9 cellular contexts compared by ENCODE assay signal in the genomic region with DNA sequence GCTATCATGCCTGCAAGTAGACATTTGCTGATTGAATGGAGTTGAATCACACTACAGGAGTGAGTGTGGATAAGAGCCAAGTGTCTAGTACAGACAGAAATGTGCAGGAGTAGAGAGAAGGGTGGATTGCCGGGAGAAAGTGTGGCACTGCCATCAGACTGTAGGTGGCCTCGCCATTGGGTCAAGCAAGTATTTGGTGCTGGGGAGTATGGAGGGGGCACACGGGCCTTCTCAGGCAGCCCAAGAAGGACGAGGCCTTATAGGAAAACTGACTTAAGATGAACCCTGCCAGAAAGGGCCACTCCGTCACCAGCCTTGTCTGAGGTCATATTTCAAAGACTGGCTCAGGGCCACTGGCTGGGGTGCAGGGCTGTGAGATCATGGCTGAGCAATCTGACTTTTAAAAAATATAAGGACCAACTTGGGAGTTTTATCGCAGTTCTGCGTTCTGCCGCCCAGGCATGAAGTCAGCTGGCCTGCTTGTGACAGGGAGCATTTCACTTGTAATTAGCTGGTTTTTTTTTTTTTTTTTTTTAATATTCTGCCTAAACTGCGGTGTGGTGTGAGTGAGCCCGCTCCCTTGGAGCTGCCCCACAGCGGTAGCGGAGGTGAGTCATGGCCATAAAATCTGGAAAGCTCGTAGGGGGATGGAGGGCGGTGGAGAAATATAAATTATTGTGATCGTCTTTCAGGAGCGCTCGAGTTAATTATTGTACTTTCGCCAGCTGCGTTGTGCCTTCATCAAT.
DNase-seq lines count a peak whose midpoint lies in the region; ATAC-seq, FAIRE-seq and TF ChIP-seq lines count a peak whose summit lies in the region.
"Had no signal": no experiment of that assay in that cellular context is flagged by ENCODE, and none has a peak within 500 bp of the region (broad histone marks: within the 10 kb centered on the region; RNA-seq: fewer than 3 reads in every experiment).

No MANE protein-coding gene starts in this region.

- H3K27me3 ChIP-seq in HCT116 (ENCODE audit: insufficient read depth, low read length) (no peaks in the 10 kb centered on the region), skeletal muscle tissue (ENCODE audit: control insufficient read depth in 3 of 3, insufficient read depth in 3 of 3, low read length in 3 of 3) (no peaks in the 10 kb centered on the region), MM.1S (replicated peaks; ENCODE audit: insufficient read depth, low read length) (no peaks in the 10 kb centered on the region)

- FAIRE-seq in GM12892 (lab: Jason Lieb, UNC) = no peak

- intact Hi-C loops in HCT116 (cut with micrococcal nuclease) = loop anchor here (10.0 kb wide), 1 partner anchor 573 kb away; the partner anchor contains the start of gene NUAK1
- intact Hi-C loops in Right ventricle myocardium superior (cut with DNase I) = no loop called here

- H3K9ac ChIP-seq in HCT116 (ENCODE audit: low read length) = peak overlapping the region; percentile 44
- peak overlapping the region in 2 of 3 donors; percentile 44 to 73 for H3K9ac ChIP-seq in skeletal muscle tissue (ENCODE audit: low read depth in 1 of 3, low read length in 3 of 3)
- no peak overlapping the region for H3K9ac ChIP-seq in MM.1S (ENCODE audit: low read length)

- ATAC-seq in HCT116 (peak; percentile 88), Right ventricle myocardium superior (ENCODE audit: poor library complexity) (peak; percentile 87), HG02642 (IDR thresholded peaks at IDR 0.05; ENCODE audit: poor library complexity, unreplicated experiment) (no peak)

- no peaks in the 10 kb centered on the region for H3F3A ChIP-seq in MM.1S (ENCODE audit: insufficient read depth, low read length)

- no peaks in the 10 kb centered on the region for H3K79me2 ChIP-seq in HCT116 (ENCODE audit: insufficient read depth, low read length)
- no peaks in the 10 kb centered on the region for H3K79me2 ChIP-seq in MM.1S (ENCODE audit: low read length)

- DNase-seq in HCT116 (ENCODE audit: low read depth, low spot score) (peak; percentile 76), RPMI7951 (ENCODE audit: low read depth) (peak; percentile 92), Right ventricle myocardium superior (peak; percentile 64), GM12892 (ENCODE audit: insufficient read length) (no peak), SKM-1 (lab: John Stamatoyannopoulos, UW; ENCODE audit: unreplicated experiment) (no peak), MM.1S (no peak)
- DNase-seq: activated T-cell treated with anti-CD3 and anti-CD28 coated beads, Interleukin-2, amount 50 U/mL, for 1 hour had no signal

- H3K9me2 ChIP-seq in HCT116 (ENCODE audit: insufficient read depth) = no peaks in the 10 kb centered on the region
- H3K9me2 ChIP-seq in MM.1S (replicated peaks; ENCODE audit: insufficient read depth, low read length) = no peaks in the 10 kb centered on the region

- TF ChIP-seq POLR2A in HCT116 (IDR thresholded peaks at IDR 0.05; ENCODE audit: borderline replicate concordance, extremely low read depth, insufficient read depth, insufficient read length) (no peak), GM12892 (IDR thresholded peaks at IDR 0.05; ENCODE audit: low read depth, low read length) (no peak)

- H3K9me3 ChIP-seq in HCT116 (ENCODE audit: control insufficient read depth in 1 of 2, insufficient read depth in 1 of 2, low read depth in 1 of 2, low read length in 2 of 2) (no peaks in the 10 kb centered on the region), skeletal muscle tissue (ENCODE audit: control insufficient read depth in 3 of 3, low read length in 3 of 3) (no peaks in the 10 kb centered on the region), MM.1S (replicated peaks; ENCODE audit: insufficient read depth, low read length) (no peaks in the 10 kb centered on the region)

- H3K4me3 ChIP-seq in HCT116 (replicated peaks in 1 of 2; ENCODE audit: low read depth in 1 of 2, low read length in 2 of 2) (peak overlapping the region; percentile 36 to 51), skeletal muscle tissue (ENCODE audit: low read length in 3 of 3) (peak overlapping the region; percentile 46 to 51 (median 49)), MM.1S (ENCODE audit: low read length) (no peak overlapping the region)

- H2AFZ ChIP-seq in HCT116 (ENCODE audit: low read depth, low read length, poor library complexity, severe bottlenecking) = peak overlapping the region; percentile 49
- no peak overlapping the region for H2AFZ ChIP-seq in MM.1S (ENCODE audit: low read length)

- RAD21 ChIA-PET in HCT116 (lab: Charles Lee; ENCODE audit: low non-redundant PET in 1 of 2, low total read pairs in 2 of 2, uncharacterized antibody in 2 of 2, unreplicated experiment in 2 of 2) = interaction anchor here in 1 of 2 experiments (0.6 kb wide), 2 partner anchors 140 to 458 kb away, joined by 3 read pairs; no protein-coding TSS in a partner anchor

- no peaks in the 10 kb centered on the region for H3K36me3 ChIP-seq in HCT116 (ENCODE audit: control insufficient read depth in 1 of 2, insufficient read depth in 2 of 2, low read length in 2 of 2)
- H3K36me3 ChIP-seq in skeletal muscle tissue (ENCODE audit: control insufficient read depth in 3 of 3, insufficient read depth in 3 of 3, low read length in 3 of 3) = no peaks in the 10 kb centered on the region
- no peaks in the 10 kb centered on the region for H3K36me3 ChIP-seq in MM.1S (replicated peaks; ENCODE audit: insufficient read depth, low read length)

- BruUV-seq in HCT116 (replicated peaks; lab: Mats Ljungman, UMichigan) = no TSS peak

- TF ChIP-seq CTCF in HCT116 (IDR thresholded peaks at IDR 0.05 in 2 of 3, conservative IDR thresholded peaks at IDR 0.05 in 1 of 3; ENCODE audit: borderline replicate concordance in 1 of 3, insufficient read depth in 1 of 3, low read depth in 2 of 3, low read length in 2 of 3) = peak in 2 of 3 experiments; percentile 32 to 34; a peak in 4 of 6 replicates
- no peak for TF ChIP-seq CTCF in MM.1S (IDR thresholded peaks at IDR 0.05; ENCODE audit: low read length)

- H3K4me2 ChIP-seq in HCT116 (ENCODE audit: low read length) (peak overlapping the region; percentile 80), MM.1S (ENCODE audit: low read depth, low read length) (no peak overlapping the region)

- CTCF ChIA-PET in HCT116 (lab: Charles Lee) = interaction anchor here (1.2 kb wide), 1 partner anchor 141 kb away, joined by 4 read pairs; no protein-coding TSS in a partner anchor

- no peak; the same call in none of the 2 replicates for TF ChIP-seq RAD21 in HCT116 (IDR thresholded peaks at IDR 0.05; ENCODE audit: low read depth)

- H3K27ac ChIP-seq in HCT116 (ENCODE audit: low read depth, low read length) = peak overlapping the region; percentile 56
- peak overlapping the region; percentile 20 for H3K27ac ChIP-seq in skeletal muscle tissue (ENCODE audit: low read depth, low read length)
- H3K27ac ChIP-seq in MM.1S (ENCODE audit: low read length) = no peak overlapping the region

- POLR2A ChIA-PET in HCT116 (lab: Charles Lee) = no interaction called here

- no peaks in the 10 kb centered on the region for H4K20me1 ChIP-seq in HCT116 (ENCODE audit: insufficient read depth)
- no peaks in the 10 kb centered on the region for H4K20me1 ChIP-seq in MM.1S (ENCODE audit: insufficient read depth, low read length)

- H3K4me1 ChIP-seq in HCT116 (ENCODE audit: control insufficient read depth in 1 of 2, insufficient read depth in 2 of 2, low read length in 2 of 2) (peaks cover 22 to 26% of the 10 kb centered on the region in 2 experiments), skeletal muscle tissue (ENCODE audit: control insufficient read depth in 3 of 3, insufficient read depth in 3 of 3, low read length in 3 of 3) (peaks cover 0 to 11% (median 8%) of the 10 kb centered on the region in 3 donors), MM.1S (ENCODE audit: low read length) (no peaks in the 10 kb centered on the region)

TF ChIP-seq in HCT116, 20 proteins besides CTCF, POLR2A, EP300 and RAD21 (continues in another document):
- TF ChIP-seq SIN3A (IDR thresholded peaks at IDR 0.05; ENCODE audit: low read depth) (no peak), SRF (IDR thresholded peaks at IDR 0.05; ENCODE audit: low read depth) (no peak), EGR1 (IDR thresholded peaks at IDR 0.05; ENCODE audit: low read depth) (no peak), EZH2 (IDR thresholded peaks at IDR 0.05) (no peak), ELF1 (IDR thresholded peaks at IDR 0.05; ENCODE audit: borderline replicate concordance, low read depth) (no peak), FOSL1 (IDR thresholded peaks at IDR 0.05; ENCODE audit: low read depth) (peak; percentile 93), YY1 (IDR thresholded peaks at IDR 0.05; ENCODE audit: extremely low read depth, insufficient replicate concordance, low read depth, low read length) (peak; percentile 15), CBX3 (IDR thresholded peaks at IDR 0.05; ENCODE audit: low read depth) (peak; percentile 64; the same call in 1 of the 2 replicates), MAX (IDR thresholded peaks at IDR 0.05) (peak; percentile 45; the same call in 1 of the 2 replicates), TCF7L2 (IDR thresholded peaks at IDR 0.05; ENCODE audit: borderline replicate concordance, extremely low read depth, insufficient read depth, insufficient read length) (peak; percentile 93), JUND (IDR thresholded peaks at IDR 0.05) (peak; percentile 87), ZNF274 (IDR thresholded peaks at IDR 0.05; ENCODE audit: low read depth, low read length) (no peak)
- TF ChIP-seq, protein P1, sequence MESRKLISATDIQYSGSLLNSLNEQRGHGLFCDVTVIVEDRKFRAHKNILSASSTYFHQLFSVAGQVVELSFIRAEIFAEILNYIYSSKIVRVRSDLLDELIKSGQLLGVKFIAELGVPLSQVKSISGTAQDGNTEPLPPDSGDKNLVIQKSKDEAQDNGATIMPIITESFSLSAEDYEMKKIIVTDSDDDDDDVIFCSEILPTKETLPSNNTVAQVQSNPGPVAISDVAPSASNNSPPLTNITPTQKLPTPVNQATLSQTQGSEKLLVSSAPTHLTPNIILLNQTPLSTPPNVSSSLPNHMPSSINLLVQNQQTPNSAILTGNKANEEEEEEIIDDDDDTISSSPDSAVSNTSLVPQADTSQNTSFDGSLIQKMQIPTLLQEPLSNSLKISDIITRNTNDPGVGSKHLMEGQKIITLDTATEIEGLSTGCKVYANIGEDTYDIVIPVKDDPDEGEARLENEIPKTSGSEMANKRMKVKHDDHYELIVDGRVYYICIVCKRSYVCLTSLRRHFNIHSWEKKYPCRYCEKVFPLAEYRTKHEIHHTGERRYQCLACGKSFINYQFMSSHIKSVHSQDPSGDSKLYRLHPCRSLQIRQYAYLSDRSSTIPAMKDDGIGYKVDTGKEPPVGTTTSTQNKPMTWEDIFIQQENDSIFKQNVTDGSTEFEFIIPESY (IDR thresholded peaks at IDR 0.05; ENCODE audit: extremely low read depth, insufficient replicate concordance, low read length) = no peak
- TF ChIP-seq, protein P2, sequence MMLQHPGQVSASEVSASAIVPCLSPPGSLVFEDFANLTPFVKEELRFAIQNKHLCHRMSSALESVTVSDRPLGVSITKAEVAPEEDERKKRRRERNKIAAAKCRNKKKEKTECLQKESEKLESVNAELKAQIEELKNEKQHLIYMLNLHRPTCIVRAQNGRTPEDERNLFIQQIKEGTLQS (IDR thresholded peaks at IDR 0.05) = no peak

Comparison
In these comparisons a context has a peak if more than half of its experiments do, and no peak if none do; other contexts are left out.
1. DNase-seq: peak in HCT116 (single experiment), RPMI7951 (single experiment) and Right ventricle myocardium superior (single experiment); none in GM12892 (single experiment), SKM-1 (single experiment) and MM.1S (single experiment).